In genomic region chr3:33438871-33439270, GRCh38 we compare ENCODE assay signal across 8 cellular contexts. TPM values are rescaled to one million over a fixed set of nuclear protein-coding genes. Genes with fewer than 3 reads are reported as not detected.
DNase-seq lines count a peak whose midpoint lies in the region; ATAC-seq and TF ChIP-seq lines count a peak whose summit lies in the region.

No MANE protein-coding gene starts in this region.

- no peaks in the 10 kb centered on the region for H3K36me3 ChIP-seq in SK-N-SH (replicated peaks in 1 of 2; ENCODE audit: control insufficient read depth in 1 of 2, insufficient read depth in 2 of 2, low read length in 1 of 2)
- no peaks in the 10 kb centered on the region for H3K36me3 ChIP-seq in stomach smooth muscle (ENCODE audit: control insufficient read depth in 2 of 2, insufficient read depth in 2 of 2, low read length in 2 of 2)

- H3K27ac Mint-ChIP-seq in activated CD8-positive, alpha-beta T cell treated with anti-CD3 and anti-CD28 coated beads, Interleukin-2, amount 10 ng/mL, durations not matched to agents 7 days and 5 days: peak overlapping the region; percentile 83

- peak overlapping the region; percentile 82 for H3K4me3 Mint-ChIP-seq in activated CD8-positive, alpha-beta T cell treated with anti-CD3 and anti-CD28 coated beads, Interleukin-2, amount 10 ng/mL, durations not matched to agents 7 days and 5 days

- H3K27me3 ChIP-seq in SK-N-SH (ENCODE audit: insufficient read depth): no peaks in the 10 kb centered on the region
- no peaks in the 10 kb centered on the region for H3K27me3 ChIP-seq in stomach smooth muscle (ENCODE audit: control insufficient read depth in 1 of 2, insufficient read depth in 2 of 2, low read length in 2 of 2)

- TF ChIP-seq EP300 in SK-N-SH (IDR thresholded peaks at IDR 0.05; ENCODE audit: borderline replicate concordance in 1 of 2, low read depth in 1 of 2, low read length in 1 of 2): no peak

- CTCF ChIA-PET in SK-N-SH (lab: Yijun Ruan, JAX): interaction anchor here (1.0 to 1.8 kb wide), 6 partner anchors 10 to 348 kb away, joined by 3 to 6 read pairs (median 4); no protein-coding TSS in a partner anchor
- CTCF ChIA-PET in activated CD8-positive, alpha-beta T cell treated with anti-CD3 and anti-CD28 coated beads, Interleukin-2, amount 10 ng/mL, durations not matched to agents 7 days and 5 days (lab: Charles Lee): interaction anchor here (1.1 to 2.1 kb wide), 5 partner anchors 10 to 198 kb away, joined by 3 to 11 read pairs (median 4); no protein-coding TSS in a partner anchor

- H3K27me3 Mint-ChIP-seq in activated CD8-positive, alpha-beta T cell treated with anti-CD3 and anti-CD28 coated beads, Interleukin-2, amount 10 ng/mL, durations not matched to agents 7 days and 5 days (ENCODE audit: low read depth): no peaks in the 10 kb centered on the region

- peaks cover 59% of the 10 kb centered on the region for H3K79me2 ChIP-seq in SK-N-SH (ENCODE audit: insufficient read depth)

- peak overlapping the region; percentile 85 for H3K4me2 ChIP-seq in SK-N-SH

- POLR2A ChIA-PET in SK-N-SH (lab: Yijun Ruan, JAX): no interaction called here
- POLR2A ChIA-PET in activated CD8-positive, alpha-beta T cell treated with anti-CD3 and anti-CD28 coated beads, Interleukin-2, amount 10 ng/mL, durations not matched to agents 7 days and 5 days (lab: Charles Lee): interaction anchor here (0.7 to 5.2 kb wide), 5 partner anchors 10 to 360 kb away, joined by 3 to 35 read pairs (median 3); no protein-coding TSS in a partner anchor

- no peak for TF ChIP-seq RAD21 in SK-N-SH (IDR thresholded peaks at IDR 0.05; ENCODE audit: low read length)

- H3K4me1 ChIP-seq in SK-N-SH (ENCODE audit: control insufficient read depth in 1 of 2, insufficient read depth in 2 of 2, low read depth in 1 of 2, low read length in 1 of 2) (peaks cover 16 to 17% of the 10 kb centered on the region in 2 experiments; a peak in 3 of 4 replicates), stomach smooth muscle (ENCODE audit: control insufficient read depth, insufficient read depth, low read length) (peaks cover 10% of the 10 kb centered on the region)

- H3K9ac ChIP-seq in SK-N-SH (peak overlapping the region; percentile 88), stomach smooth muscle (ENCODE audit: low read length in 2 of 2) (peak overlapping the region; percentile 78 to 84)

- H3K9me3 ChIP-seq in SK-N-SH (no peaks in the 10 kb centered on the region), iPS-18c (ENCODE audit: control insufficient read depth, insufficient read depth, low read length) (no peaks in the 10 kb centered on the region), stomach smooth muscle (ENCODE audit: control insufficient read depth in 2 of 2, low read length in 2 of 2) (no peaks in the 10 kb centered on the region)

- no peak overlapping the region for H2AFZ ChIP-seq in SK-N-SH (ENCODE audit: low read depth)

- no peaks in the 10 kb centered on the region for H3K9me3 Mint-ChIP-seq in activated CD8-positive, alpha-beta T cell treated with anti-CD3 and anti-CD28 coated beads, Interleukin-2, amount 10 ng/mL, durations not matched to agents 7 days and 5 days (ENCODE audit: insufficient read depth)

- H3K36me3 Mint-ChIP-seq in activated CD8-positive, alpha-beta T cell treated with anti-CD3 and anti-CD28 coated beads, Interleukin-2, amount 10 ng/mL, durations not matched to agents 7 days and 5 days (ENCODE audit: low read depth): peaks cover 12% of the 10 kb centered on the region

- H4K20me1 ChIP-seq in SK-N-SH (ENCODE audit: insufficient read depth): peaks cover 57% of the 10 kb centered on the region

- no peak for TF ChIP-seq CTCF in SK-N-SH (IDR thresholded peaks at IDR 0.05)

- under 1% methylated on average over 4 of the region's 4 CpGs for WGBS in SK-N-SH (ENCODE audit: low lambda C conversion rate)

- peaks cover 32% of the 10 kb centered on the region for H3F3A ChIP-seq in SK-N-SH (replicated peaks; ENCODE audit: insufficient read depth)

- no peaks in the 10 kb centered on the region for H3K9me2 ChIP-seq in SK-N-SH

- H3K27ac ChIP-seq in SK-N-SH (ENCODE audit: low read depth in 2 of 2, low read length in 1 of 2) (peak overlapping the region; percentile 81 to 85), stomach smooth muscle (ENCODE audit: low read length) (peak overlapping the region; percentile 80)

- H3K4me3 ChIP-seq in SK-N-SH (ENCODE audit: low read depth in 2 of 2, low read length in 1 of 2): peak overlapping the region; percentile 78 to 97
- H3K4me3 ChIP-seq in iPS-18c (ENCODE audit: insufficient read depth, low read depth, low read length): peak overlapping the region; percentile 60
- peak overlapping the region; percentile 87 to 95 for H3K4me3 ChIP-seq in stomach smooth muscle (ENCODE audit: low read length in 2 of 2)

- ATAC-seq in SK-N-SH treated with all-trans-retinoic acid at 6 μM for 48 hours: no peak
- no peak for ATAC-seq in activated CD8-positive, alpha-beta T cell treated with anti-CD3 and anti-CD28 coated beads, Interleukin-2, amount 10 ng/mL, durations not matched to agents 7 days and 5 days
- ATAC-seq in HG02798 (IDR thresholded peaks at IDR 0.05; ENCODE audit: poor library complexity, unreplicated experiment): no peak
- ATAC-seq in GM18517 (IDR thresholded peaks at IDR 0.05; ENCODE audit: unreplicated experiment): no peak

- DNase-seq in SK-N-SH: no peak
- no peak for DNase-seq in activated CD8-positive, alpha-beta T cell treated with anti-CD3 and anti-CD28 coated beads, Interleukin-2, amount 10 ng/mL, durations not matched to agents 7 days and 5 days
- DNase-seq in occipital lobe (lab: John Stamatoyannopoulos, UW): no peak

- H3K4me1 Mint-ChIP-seq in activated CD8-positive, alpha-beta T cell treated with anti-CD3 and anti-CD28 coated beads, Interleukin-2, amount 10 ng/mL, durations not matched to agents 7 days and 5 days (ENCODE audit: low read depth): peaks cover 50% of the 10 kb centered on the region

TF ChIP-seq in SK-N-SH, 30 proteins besides CTCF, POLR2A, EP300 and RAD21 (continues in another document):
- TF ChIP-seq POLR2AphosphoS5 (IDR thresholded peaks at IDR 0.05; ENCODE audit: low read depth, low read length): no peak
- TF ChIP-seq TCF12 (IDR thresholded peaks at IDR 0.05): no peak
- TF ChIP-seq TEAD4 (IDR thresholded peaks at IDR 0.05; ENCODE audit: borderline replicate concordance, insufficient read depth): no peak
- no peak for TF ChIP-seq REST (IDR thresholded peaks at IDR 0.05; ENCODE audit: low read depth, low read length)

TF ChIP-seq in SK-N-SH treated with all-trans-retinoic acid at 6 μM for 48 hours, 23 proteins besides CTCF, POLR2A, EP300 and RAD21:
- TF ChIP-seq ZC3H10 (CRISPR knock-in tag; IDR thresholded peaks at IDR 0.05) (no peak), ZNF8 (CRISPR knock-in tag; IDR thresholded peaks at IDR 0.05) (no peak)

RNA-seq across cellular contexts. Expression of gene UBP1, which starts 1.3 kb away (rescaled TPM):
- polyA plus RNA-seq in SK-N-SH (2012; rRNA removed): 45.5 and 64.0 TPM in 2 replicates
- polyA plus RNA-seq in SK-N-SH (2012; cell fraction: cytosol; rRNA removed): 52.7 and 57.3 TPM in 2 replicates
- 124 and 195 TPM in 2 replicates for polyA plus RNA-seq in SK-N-SH (2012; cell fraction: nucleus; rRNA removed)
- 10 to 100 TPM; 61.9 to 64.6 TPM for total RNA-seq in activated CD8-positive, alpha-beta T cell treated with anti-CD3 and anti-CD28 coated beads, Interleukin-2, amount 10 ng/mL, durations not matched to agents 7 days and 5 days
- 81.9 TPM for total RNA-seq in occipital lobe
